ENCODE assay signal across 14 cellular contexts in the genomic region with DNA sequence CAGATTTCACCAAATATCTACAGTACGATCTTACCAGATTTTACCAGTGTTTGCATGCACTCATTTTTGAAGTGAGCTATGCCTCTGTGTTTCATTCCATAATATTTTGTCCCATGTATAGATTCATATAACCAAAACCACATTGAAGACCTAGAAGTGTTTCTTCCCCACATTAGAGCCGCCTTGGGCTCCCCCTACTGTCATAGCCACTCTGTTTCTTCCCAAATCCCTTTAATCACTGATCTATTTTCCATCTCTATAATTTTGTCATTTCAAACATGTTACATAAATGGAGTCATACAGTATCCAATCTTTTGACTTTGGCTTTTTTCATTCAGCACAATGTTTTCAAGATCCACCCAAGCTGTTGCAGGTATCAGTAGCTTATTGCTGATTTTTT. TPM values are rescaled to one million over a fixed set of nuclear protein-coding genes. Genes with fewer than 3 reads are reported as not detected.
DNase-seq lines count a peak whose midpoint lies in the region; ATAC-seq and TF ChIP-seq lines count a peak whose summit lies in the region.
"Had no signal": no experiment of that assay in that cellular context is flagged by ENCODE, and none has a peak within 500 bp of the region (broad histone marks: within the 10 kb centered on the region; RNA-seq: fewer than 3 reads in every experiment).

No MANE protein-coding gene starts in this region.

- H3K4me3 ChIP-seq in Loucy (ENCODE audit: low read length, poor library complexity, severe bottlenecking) (no peak overlapping the region), choroid plexus epithelial cell (ENCODE audit: low read depth, low read length) (no peak overlapping the region), neural progenitor cell (no peak overlapping the region), tibial nerve (no peak overlapping the region)
- H3K4me3 ChIP-seq: pancreas had no signal

- H3K79me2 ChIP-seq in Loucy (ENCODE audit: insufficient read depth, low read length), result no peaks in the 10 kb centered on the region
- H3K79me2 ChIP-seq in neural progenitor cell (ENCODE audit: low read depth), result no peaks in the 10 kb centered on the region

- H3K27ac Mint-ChIP-seq in neural progenitor cell, result no peak overlapping the region
- no peak overlapping the region for H3K27ac Mint-ChIP-seq in activated naive CD4-positive, alpha-beta T cell treated with anti-CD3 and anti-CD28 coated beads, Interleukin-2, amount 50 U/mL, for 72 hours
- H3K27ac Mint-ChIP-seq: immature natural killer cell, mesothelial cell of epicardium had no signal

- no peaks in the 10 kb centered on the region for H3K9me3 Mint-ChIP-seq in neural progenitor cell
- H3K9me3 Mint-ChIP-seq in activated naive CD4-positive, alpha-beta T cell treated with anti-CD3 and anti-CD28 coated beads, Interleukin-2, amount 50 U/mL, for 72 hours, result no peaks in the 10 kb centered on the region
- H3K9me3 Mint-ChIP-seq: immature natural killer cell, mesothelial cell of epicardium had no signal

- H3K9me2 ChIP-seq in Loucy (replicated peaks; ENCODE audit: low read depth, low read length), result no peaks in the 10 kb centered on the region

- H3K4me1 Mint-ChIP-seq in neural progenitor cell, result no peaks in the 10 kb centered on the region
- H3K4me1 Mint-ChIP-seq: mesothelial cell of epicardium had no signal

- no peaks in the 10 kb centered on the region for H4K20me1 ChIP-seq in Loucy (ENCODE audit: insufficient read depth, low read length, poor library complexity, severe bottlenecking)
- H4K20me1 ChIP-seq in neural progenitor cell (ENCODE audit: low read depth), result no peaks in the 10 kb centered on the region

- TF ChIP-seq POLR2A in tibial nerve (IDR thresholded peaks at IDR 0.05), result no peak

- H3K9me3 ChIP-seq in Loucy (ENCODE audit: insufficient read depth, low read depth, low read length), result no peaks in the 10 kb centered on the region
- no peaks in the 10 kb centered on the region for H3K9me3 ChIP-seq in neural progenitor cell (ENCODE audit: low read depth)
- no peaks in the 10 kb centered on the region for H3K9me3 ChIP-seq in tibial nerve
- H3K9me3 ChIP-seq: pancreas had no signal

- peaks cover 3% of the 10 kb centered on the region for H3K27me3 Mint-ChIP-seq in neural progenitor cell (ENCODE audit: insufficient read depth, low read depth)

- H3K4me2 ChIP-seq in Loucy (ENCODE audit: low read depth, low read length, poor library complexity, severe bottlenecking) (no peak overlapping the region), neural progenitor cell (no peak overlapping the region)

- H3K27ac ChIP-seq in neural progenitor cell (no peak overlapping the region), tibial nerve (no peak overlapping the region)
- H3K27ac ChIP-seq: pancreas had no signal

- H3F3A ChIP-seq in Loucy (ENCODE audit: low read depth), result no peaks in the 10 kb centered on the region
- H3F3A ChIP-seq in neural progenitor cell (ENCODE audit: low read depth), result no peaks in the 10 kb centered on the region

- H2AFZ ChIP-seq in Loucy (ENCODE audit: low read length) (no peak overlapping the region), neural progenitor cell (replicated peaks) (no peak overlapping the region)

- DNase-seq in DMS 273 (lab: John Stamatoyannopoulos, UW; ENCODE audit: unreplicated experiment) (peak; percentile 6), DMS 273 treated with DMSO at 0.1 percent for 48 hours (lab: John Stamatoyannopoulos, UW) (no peak), choroid plexus epithelial cell (ENCODE audit: low read depth) (peak; percentile 14), neural progenitor cell (ENCODE audit: low spot score) (no peak), SW480 (ENCODE audit: low spot score) (no peak), tibial nerve (ENCODE audit: low spot score in 2 of 2) (no peak)
- no peak for DNase-seq in activated naive CD4-positive, alpha-beta T cell treated with anti-CD3 and anti-CD28 coated beads, Interleukin-2, amount 50 U/mL, for 72 hours (ENCODE audit: low spot score in 2 of 2)
- DNase-seq: 8988T; activated CD4-positive, alpha-beta T cell treated with anti-CD3 and anti-CD28 coated beads, Interleukin-2, amount 50 U/mL, for 4 hours; immature natural killer cell; pancreas; T-helper 9 cell had no signal

- H3K36me3 Mint-ChIP-seq in neural progenitor cell, result no peaks in the 10 kb centered on the region
- H3K36me3 Mint-ChIP-seq in activated naive CD4-positive, alpha-beta T cell treated with anti-CD3 and anti-CD28 coated beads, Interleukin-2, amount 50 U/mL, for 72 hours, result no peaks in the 10 kb centered on the region
- H3K36me3 Mint-ChIP-seq: immature natural killer cell, mesothelial cell of epicardium had no signal

- H3K4me1 ChIP-seq in Loucy (ENCODE audit: insufficient read depth, low read length, poor library complexity, severe bottlenecking) (no peaks in the 10 kb centered on the region), neural progenitor cell (no peaks in the 10 kb centered on the region), tibial nerve (no peaks in the 10 kb centered on the region)
- H3K4me1 ChIP-seq: pancreas had no signal

- no peak overlapping the region for H3K4me3 Mint-ChIP-seq in neural progenitor cell
- H3K4me3 Mint-ChIP-seq: immature natural killer cell, mesothelial cell of epicardium had no signal

- H3K36me3 ChIP-seq in Loucy (ENCODE audit: insufficient read depth, low read length) (no peaks in the 10 kb centered on the region), neural progenitor cell (no peaks in the 10 kb centered on the region), tibial nerve (no peaks in the 10 kb centered on the region)
- H3K36me3 ChIP-seq: pancreas had no signal

- no peak overlapping the region for H3K9ac ChIP-seq in Loucy (ENCODE audit: low read depth, low read length, poor library complexity, severe bottlenecking)
- H3K9ac ChIP-seq in neural progenitor cell, result no peak overlapping the region

- no peak for TF ChIP-seq EP300 in tibial nerve (IDR thresholded peaks at IDR 0.05)

- 61 to 67% methylated on average over 2 of the region's 2 CpGs for WGBS in tibial nerve, 2 donors

- ATAC-seq in activated naive CD4-positive, alpha-beta T cell treated with anti-CD3 and anti-CD28 coated beads, Interleukin-2, amount 50 U/mL, for 72 hours, result no peak
- ATAC-seq: pancreas had no signal

- TF ChIP-seq CTCF in Loucy (conservative IDR thresholded peaks at IDR 0.05; ENCODE audit: low read length) (peak; percentile 44), choroid plexus epithelial cell (conservative IDR thresholded peaks at IDR 0.05; ENCODE audit: low read depth, low read length) (peak; percentile 51), neural progenitor cell (IDR thresholded peaks at IDR 0.05) (peak; percentile 51), tibial nerve (IDR thresholded peaks at IDR 0.05) (no peak)

- H3K27me3 ChIP-seq in Loucy (ENCODE audit: insufficient read depth, low read length, poor library complexity, severe bottlenecking) (no peaks in the 10 kb centered on the region), neural progenitor cell (no peaks in the 10 kb centered on the region), tibial nerve (no peaks in the 10 kb centered on the region)

RNA-seq across cellular contexts. Expression of gene MRGPRX3, which starts 12.7 kb away (rescaled TPM):
- not detected in 2 replicates for total RNA-seq in neural progenitor cell (ENCODE audit: low replicate concordance)
- total RNA-seq in activated naive CD4-positive, alpha-beta T cell treated with anti-CD3 and anti-CD28 coated beads, Interleukin-2, amount 50 U/mL, for 72 hours, result not detected
- total RNA-seq in tibial nerve, result not detected
- total RNA-seq: mesothelial cell of epicardium, pancreas had no signal

RNA-seq across cellular contexts. Expression of gene MRGPRX4, which starts 27.6 kb away (rescaled TPM):
- total RNA-seq in neural progenitor cell (ENCODE audit: low replicate concordance) (not detected in 2 replicates), tibial nerve (not detected)
- not detected for total RNA-seq in activated naive CD4-positive, alpha-beta T cell treated with anti-CD3 and anti-CD28 coated beads, Interleukin-2, amount 50 U/mL, for 72 hours
- total RNA-seq: mesothelial cell of epicardium, pancreas had no signal

RNA-seq across cellular contexts. Expression of gene SAAL1, which starts 39.1 kb away (rescaled TPM):
- total RNA-seq in neural progenitor cell (ENCODE audit: low replicate concordance) (50.8 and 73.4 TPM in 2 replicates), tibial nerve (10 to 100 TPM; 14.6 to 27.3 (median 19.2) TPM)
- total RNA-seq in activated naive CD4-positive, alpha-beta T cell treated with anti-CD3 and anti-CD28 coated beads, Interleukin-2, amount 50 U/mL, for 72 hours, result 10 to 100 TPM; 22.0 to 33.9 TPM

Comparison
In these comparisons a context has a peak if more than half of its experiments do, and no peak if none do; other contexts are left out.
1. DNase-seq: peak in DMS 273 (single experiment) and choroid plexus epithelial cell (single experiment); none in DMS 273 treated with DMSO at 0.1 percent for 48 hours (single experiment), neural progenitor cell (single experiment), activated naive CD4-positive, alpha-beta T cell treated with anti-CD3 and anti-CD28 coated beads, Interleukin-2, amount 50 U/mL, for 72 hours (0 of 2), SW480 (single experiment) and tibial nerve (0 of 2).
2. CTCF ChIP-seq: peak in Loucy (single experiment), choroid plexus epithelial cell (single experiment) and neural progenitor cell (single experiment); none in tibial nerve (0 of 5).